Comparison of ENCODE assay signal across 10 cellular contexts in the genomic region with DNA sequence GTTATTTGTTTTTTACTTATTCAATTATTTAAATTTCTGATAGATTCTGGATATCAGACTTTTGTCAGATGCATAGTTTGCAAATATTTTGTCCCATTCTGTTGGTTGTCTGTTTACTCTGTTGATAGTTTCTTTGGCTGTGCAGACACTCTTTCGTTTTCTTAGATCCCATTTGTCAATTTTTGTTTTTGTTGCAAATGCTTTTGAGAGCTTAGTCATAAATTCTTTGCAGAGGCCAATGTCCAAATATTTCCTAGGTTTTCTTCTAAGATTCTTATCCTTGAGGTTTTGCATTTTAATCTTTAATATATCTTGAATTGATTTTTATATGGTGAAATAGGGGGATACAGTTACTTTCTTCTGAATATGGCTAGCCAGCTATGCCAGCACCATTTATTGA.
"Had no signal": no experiment of that assay in that cellular context is flagged by ENCODE, and none has a peak within 500 bp of the region (broad histone marks: within the 10 kb centered on the region; RNA-seq: fewer than 3 reads in every experiment).

No MANE protein-coding gene starts in this region.

- H3K36me3 Mint-ChIP-seq: activated naive CD4-positive, alpha-beta T cell treated with anti-CD3 and anti-CD28 coated beads, Interleukin-2, amount 10 ng/mL, durations not matched to agents 7 days and 5 days had no signal

- H3K4me3 Mint-ChIP-seq: activated naive CD4-positive, alpha-beta T cell treated with anti-CD3 and anti-CD28 coated beads, Interleukin-2, amount 10 ng/mL, durations not matched to agents 7 days and 5 days; nephron progenitor cell had no signal

- H3K4me3 ChIP-seq: left lung, thyroid gland had no signal

- H3K27me3 ChIP-seq: left lung, thyroid gland had no signal

- H3K27ac ChIP-seq: left lung, thyroid gland had no signal

- H3K36me3 ChIP-seq: left lung, thyroid gland had no signal

- ATAC-seq: left lung had no signal

- H3K27me3 Mint-ChIP-seq: activated naive CD4-positive, alpha-beta T cell treated with anti-CD3 and anti-CD28 coated beads, Interleukin-2, amount 10 ng/mL, durations not matched to agents 7 days and 5 days had no signal

- H3K9me3 ChIP-seq: thyroid gland had no signal

- H3K9me3 Mint-ChIP-seq: activated naive CD4-positive, alpha-beta T cell treated with anti-CD3 and anti-CD28 coated beads, Interleukin-2, amount 10 ng/mL, durations not matched to agents 7 days and 5 days; activated T-helper 2 cell treated with anti-CD3 and anti-CD28 coated beads, Interferon-gamma antibody, Interleukin-2, Interleukin-4, amounts not matched to agents 10 μg/mL and 5 μg/mL and 100 μg/mL, durations not matched to agents 14 hours and 24 hours and 36 hours; nephron progenitor cell had no signal

- H3K4me1 Mint-ChIP-seq: activated naive CD4-positive, alpha-beta T cell treated with anti-CD3 and anti-CD28 coated beads, Interleukin-2, amount 10 ng/mL, durations not matched to agents 7 days and 5 days; nephron progenitor cell had no signal

- H3K4me1 ChIP-seq: left lung, thyroid gland had no signal

- H3K27ac Mint-ChIP-seq: activated naive CD4-positive, alpha-beta T cell treated with anti-CD3 and anti-CD28 coated beads, Interleukin-2, amount 10 ng/mL, durations not matched to agents 7 days and 5 days; activated T-helper 2 cell treated with anti-CD3 and anti-CD28 coated beads, Interferon-gamma antibody, Interleukin-2, Interleukin-4, amounts not matched to agents 10 μg/mL and 5 μg/mL and 100 μg/mL, durations not matched to agents 14 hours and 24 hours and 36 hours; nephron progenitor cell had no signal

- DNase-seq: activated CD4-positive, alpha-beta T cell treated with anti-CD3 and anti-CD28 coated beads, Interleukin-2, amount 50 U/mL, for 1 hour; activated naive CD4-positive, alpha-beta T cell treated with anti-CD3 and anti-CD28 coated beads, Interleukin-2, amount 10 ng/mL, durations not matched to agents 7 days and 5 days; activated T-cell treated with anti-CD3 and anti-CD28 coated beads for 4 hours; amniotic stem cell; islet precursor cell; left lung; nephron progenitor cell; stimulated activated CD4-positive, alpha-beta T cell treated with anti-CD3 and anti-CD28 coated beads, Interleukin-15, amount 100 ng/mL, for 24 hours; thyroid gland had no signal
